Comparison of ENCODE assay signal across 13 cellular contexts in the genomic region with DNA sequence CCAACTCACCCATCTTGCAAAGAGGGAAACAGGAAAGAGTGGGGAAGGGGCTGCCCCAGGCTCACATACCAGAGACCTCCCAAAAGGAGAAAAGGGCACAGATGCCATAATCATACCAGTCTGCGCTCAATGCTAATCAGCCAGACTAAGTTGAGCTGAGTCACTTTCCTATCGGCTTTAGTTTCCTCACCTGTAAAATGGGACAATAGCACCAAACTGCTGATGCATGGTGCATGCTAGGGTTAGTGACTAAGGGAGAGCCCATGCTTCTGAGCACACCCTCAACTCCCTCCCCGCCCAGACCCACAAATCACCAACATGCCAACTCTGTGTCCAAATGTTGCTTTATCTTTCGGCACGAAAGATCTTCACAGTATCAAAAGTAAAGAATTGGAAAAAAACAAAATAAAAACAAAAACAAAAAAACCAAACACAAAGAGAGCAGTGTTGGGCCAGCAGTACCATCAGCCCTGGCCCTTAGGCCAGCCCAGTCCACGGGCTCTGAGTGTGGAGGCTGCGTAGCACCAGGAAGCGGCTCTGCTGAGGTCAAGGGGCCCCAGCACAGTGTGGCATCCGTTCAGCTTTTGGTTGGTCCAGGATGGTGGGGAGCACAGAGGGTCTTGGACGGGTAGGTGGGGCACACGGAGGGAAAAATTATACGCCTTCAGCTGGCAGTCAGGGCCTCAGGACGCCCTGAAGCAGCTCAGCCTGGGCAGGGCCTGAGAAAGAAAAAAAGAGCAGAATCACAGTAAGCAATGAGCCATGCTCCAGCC. TPM values are rescaled to one million over a fixed set of nuclear protein-coding genes. Genes with fewer than 3 reads are reported as not detected.
DNase-seq lines count a peak whose midpoint lies in the region; ATAC-seq, FAIRE-seq and TF ChIP-seq lines count a peak whose summit lies in the region.
"Had no signal": no experiment of that assay in that cellular context is flagged by ENCODE, and none has a peak within 500 bp of the region (broad histone marks: within the 10 kb centered on the region; RNA-seq: fewer than 3 reads in every experiment).

No MANE protein-coding gene starts in this region.

- H3K27ac ChIP-seq in foreskin keratinocyte (no peak overlapping the region), substantia nigra (ENCODE audit: low read depth, low read length, poor library complexity, severe bottlenecking) (no peak overlapping the region)
- H3K27ac ChIP-seq: left lung had no signal

- H3K4me3 Mint-ChIP-seq in CD14-positive monocyte (no peak overlapping the region), nephron progenitor cell (peak overlapping the region; percentile 38)
- H3K4me3 Mint-ChIP-seq in activated naive CD8-positive, alpha-beta T cell = peak overlapping the region; percentile 42

- no peaks in the 10 kb centered on the region for H3K27me3 ChIP-seq in foreskin keratinocyte
- H3K27me3 ChIP-seq: left lung had no signal

- H3K4me1 ChIP-seq in foreskin keratinocyte = no peaks in the 10 kb centered on the region

- ATAC-seq in foreskin keratinocyte (no peak), GM21576 (IDR thresholded peaks at IDR 0.05; ENCODE audit: unreplicated experiment) (no peak)
- ATAC-seq: left lung had no signal

- peak overlapping the region in 3 of 7 donors; percentile 55 to 78 (median 60) for H3K27ac Mint-ChIP-seq in CD14-positive monocyte
- H3K27ac Mint-ChIP-seq in activated naive CD8-positive, alpha-beta T cell = peak overlapping the region; percentile 58
- no peak overlapping the region for H3K27ac Mint-ChIP-seq in nephron progenitor cell

- TF ChIP-seq CTCF in CD14-positive monocyte (IDR thresholded peaks at IDR 0.05) = no peak
- no peak for TF ChIP-seq CTCF in nephron progenitor cell (IDR thresholded peaks at IDR 0.05)
- TF ChIP-seq CTCF in foreskin keratinocyte (conservative IDR thresholded peaks at IDR 0.05) = no peak

- TF ChIP-seq POLR2A in GM12891 (IDR thresholded peaks at IDR 0.05; ENCODE audit: low read depth, low read length) = no peak

- peak; percentile 28 for FAIRE-seq in GM12891 (lab: Jason Lieb, UNC)

- H3K4me1 Mint-ChIP-seq in CD14-positive monocyte (peaks cover 20% of the 10 kb centered on the region), nephron progenitor cell (peaks cover 30% of the 10 kb centered on the region)
- peaks cover 47% of the 10 kb centered on the region for H3K4me1 Mint-ChIP-seq in activated naive CD8-positive, alpha-beta T cell (ENCODE audit: low read depth)

- no peaks in the 10 kb centered on the region for H3K9me3 Mint-ChIP-seq in CD14-positive monocyte
- no peaks in the 10 kb centered on the region for H3K9me3 Mint-ChIP-seq in activated naive CD8-positive, alpha-beta T cell (ENCODE audit: low read depth)
- H3K9me3 Mint-ChIP-seq in nephron progenitor cell = no peaks in the 10 kb centered on the region

- DNase-seq in CD14-positive monocyte (ENCODE audit: low spot score) = peak; percentile 32
- DNase-seq in GM12891 (ENCODE audit: insufficient read length, low spot score) = no peak
- DNase-seq in nephron progenitor cell = no peak
- no peak for DNase-seq in foreskin keratinocyte
- no peak for DNase-seq in substantia nigra (lab: John Stamatoyannopoulos, UW)
- DNase-seq: activated CD4-positive, alpha-beta T cell treated with anti-CD3 and anti-CD28 coated beads, Interleukin-2, amount 50 U/mL, for 48 hours; DMS53; left lung; NCI-H187; NCI-H748 treated with DMSO at 0.1 percent for 48 hours; occipital lobe had no signal

- H3K27me3 Mint-ChIP-seq in CD14-positive monocyte (ENCODE audit: low read depth in 3 of 3) (peaks cover 0 to 2% (median 0%) of the 10 kb centered on the region in 3 donors), nephron progenitor cell (ENCODE audit: low read depth, poor library complexity) (no peaks in the 10 kb centered on the region)
- no peaks in the 10 kb centered on the region for H3K27me3 Mint-ChIP-seq in activated naive CD8-positive, alpha-beta T cell

- H3K36me3 Mint-ChIP-seq in CD14-positive monocyte (peaks cover 59 to 61% of the 10 kb centered on the region in 2 donors), nephron progenitor cell (ENCODE audit: low read depth) (peaks cover 34% of the 10 kb centered on the region)
- peaks cover 12% of the 10 kb centered on the region for H3K36me3 Mint-ChIP-seq in activated naive CD8-positive, alpha-beta T cell

- intact Hi-C loops in CD14-positive monocyte (cut with micrococcal nuclease) = loop anchor here in 1 of 2 donors (5.0 kb wide), 1 partner anchor 33 kb away; the partner anchor contains the start of gene FAM193B

TF ChIP-seq in GM12891, 5 proteins besides CTCF, POLR2A, EP300 and RAD21:
- TF ChIP-seq SPI1 (IDR thresholded peaks at IDR 0.05; ENCODE audit: low read depth, low read length) = no peak
- TF ChIP-seq PAX5 (IDR thresholded peaks at IDR 0.05; ENCODE audit: insufficient read depth, low read length, severe bottlenecking) = no peak
- TF ChIP-seq POLR2AphosphoS5 (IDR thresholded peaks at IDR 0.05; ENCODE audit: low read depth, low read length) = no peak
- TF ChIP-seq POU2F2 (IDR thresholded peaks at IDR 0.05; ENCODE audit: low read depth, low read length) = no peak
- no peak for TF ChIP-seq TAF1 (IDR thresholded peaks at IDR 0.05; ENCODE audit: low read depth, low read length)

RNA-seq across cellular contexts. Expression of gene DDX41, which starts 2.9 kb away (rescaled TPM):
- polyA plus RNA-seq in CD14-positive monocyte (10 to 100 TPM; 44.9 to 70.3 TPM), foreskin keratinocyte (82.6 and 85.8 TPM in 2 replicates)
- 114 TPM for polyA plus RNA-seq in GM12891 (2012; ENCODE audit: low read depth, missing spikeins)
- 87.1 and 91.0 TPM in 2 replicates for total RNA-seq in foreskin keratinocyte

RNA-seq across cellular contexts. Expression of gene DOK3, which starts 10.0 kb away (rescaled TPM):
- polyA plus RNA-seq in CD14-positive monocyte (10 to 100 TPM; 62.8 to 98.3 TPM), foreskin keratinocyte (1.4 and 2.0 TPM in 2 replicates)
- 73.2 TPM for polyA plus RNA-seq in GM12891 (2012; ENCODE audit: low read depth, missing spikeins)
- total RNA-seq in foreskin keratinocyte = 2.1 and 2.2 TPM in 2 replicates

RNA-seq across cellular contexts. Expression of gene PDLIM7, which starts 22.2 kb away (rescaled TPM):
- polyA plus RNA-seq in CD14-positive monocyte (10 to 100 TPM; 21.6 to 27.2 TPM), foreskin keratinocyte (106 and 107 TPM in 2 replicates)
- 38.1 TPM for polyA plus RNA-seq in GM12891 (2012; ENCODE audit: low read depth, missing spikeins)
- 71.7 and 77.8 TPM in 2 replicates for total RNA-seq in foreskin keratinocyte

RNA-seq across cellular contexts. Expression of gene FAM193B, which starts 34.7 kb away (rescaled TPM):
- polyA plus RNA-seq in CD14-positive monocyte (1 to 10 TPM; 1.6 to 1.9 TPM), foreskin keratinocyte (29.7 and 31.9 TPM in 2 replicates)
- 28.6 TPM for polyA plus RNA-seq in GM12891 (2012; ENCODE audit: low read depth, missing spikeins)
- 38.3 and 42.1 TPM in 2 replicates for total RNA-seq in foreskin keratinocyte

RNA-seq across cellular contexts. Expression of gene DBN1, which starts 46.2 kb away (rescaled TPM):
- polyA plus RNA-seq in CD14-positive monocyte (1 to 10 TPM in 1 of 2 donors, under 1 TPM in 1; 0.71 to 1.6 TPM), foreskin keratinocyte (69.8 and 78.7 TPM in 2 replicates)
- polyA plus RNA-seq in GM12891 (2012; ENCODE audit: low read depth, missing spikeins) = 36.9 TPM
- 80.8 and 88.5 TPM in 2 replicates for total RNA-seq in foreskin keratinocyte

Comparison
In these comparisons a context has a peak if more than half of its experiments do, and no peak if none do; other contexts are left out.
1. H3K4me3 Mint-ChIP-seq: peak in activated naive CD8-positive, alpha-beta T cell (single experiment) and nephron progenitor cell (single experiment); none in CD14-positive monocyte (0 of 2).
2. RNA of gene DOK3, which starts 10.0 kb away (polyA plus RNA-seq): 62.8 to 98.3 TPM in CD14-positive monocyte; 1.4 to 2.0 TPM in foreskin keratinocyte; every median in the first group is over 10 times any median in the second.